Comparison of ENCODE assay signal across 34 cellular contexts in the genomic region with DNA sequence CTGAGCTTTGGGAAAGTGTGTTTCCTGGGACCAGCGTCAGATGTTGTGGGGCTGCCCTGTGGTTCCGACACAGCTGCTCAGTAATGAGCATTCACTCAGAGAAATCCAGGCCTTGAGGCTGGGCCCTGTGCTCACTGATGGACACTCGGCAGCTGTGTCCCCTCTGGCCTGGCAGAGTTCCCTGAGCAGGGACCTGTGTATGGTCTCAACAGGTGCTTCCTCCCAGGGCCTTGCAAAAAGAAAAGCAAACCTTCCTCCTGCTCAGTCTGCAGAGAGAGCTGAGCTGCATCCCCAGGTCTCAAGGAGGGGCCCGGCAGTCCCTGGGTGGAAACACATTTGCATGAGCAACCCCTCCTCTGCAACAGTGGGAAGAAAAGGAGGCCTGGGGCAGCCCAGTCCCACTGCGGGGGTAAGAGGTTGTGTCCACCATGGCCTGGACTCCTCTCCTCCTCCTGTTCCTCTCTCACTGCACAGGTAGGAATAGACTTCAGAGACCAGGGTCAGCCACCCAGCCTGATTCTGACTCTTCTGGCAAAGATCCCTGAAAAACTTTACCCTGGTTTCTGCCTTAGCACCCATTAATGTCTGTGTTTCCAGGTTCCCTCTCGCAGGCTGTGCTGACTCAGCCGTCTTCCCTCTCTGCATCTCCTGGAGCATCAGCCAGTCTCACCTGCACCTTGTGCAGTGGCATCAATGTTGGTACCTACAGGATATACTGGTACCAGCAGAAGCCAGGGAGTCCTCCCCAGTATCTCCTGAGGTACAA.
A peak's percentile ranks its signal among the peaks of the same experiment; 100 is the strongest.
DNase-seq lines count a peak whose midpoint lies in the region; ATAC-seq, FAIRE-seq and TF ChIP-seq lines count a peak whose summit lies in the region.
"Had no signal": no experiment of that assay in that cellular context is flagged by ENCODE, and none has a peak within 500 bp of the region (broad histone marks: within the 10 kb centered on the region; RNA-seq: fewer than 3 reads in every experiment).

No MANE protein-coding gene starts in this region.

- no peaks in the 10 kb centered on the region for H4K20me1 ChIP-seq in IMR-90 (ENCODE audit: insufficient read depth, low read length)
- no peaks in the 10 kb centered on the region for H4K20me1 ChIP-seq in OCI-LY7 (ENCODE audit: insufficient read depth, low read length)
- no peaks in the 10 kb centered on the region for H4K20me1 ChIP-seq in HepG2 (ENCODE audit: insufficient read depth, low read length)

- TF ChIP-seq CTCF in IMR-90 (conservative IDR thresholded peaks at IDR 0.05; ENCODE audit: low read depth, low read length) (no peak), OCI-LY7 (conservative IDR thresholded peaks at IDR 0.05; ENCODE audit: low read length) (no peak), HepG2 (CRISPR knock-in tag; IDR thresholded peaks at IDR 0.05) (no peak), dorsolateral prefrontal cortex (IDR thresholded peaks at IDR 0.05 in 54 of 56, conservative IDR thresholded peaks at IDR 0.05 in 2 of 56; ENCODE audit: low read depth in 1 of 56, partially characterized antibody in 56 of 56) (no peak), ascending aorta (IDR thresholded peaks at IDR 0.05) (no peak)

- no peaks in the 10 kb centered on the region for H3K79me1 ChIP-seq in IMR-90 (ENCODE audit: low read depth in 1 of 2, low read length in 2 of 2)

- H2BK5ac ChIP-seq in IMR-90 (ENCODE audit: low read depth, low read length, poor library complexity, severe bottlenecking), result no peak overlapping the region

- H4K91ac ChIP-seq in IMR-90 (ENCODE audit: insufficient read depth, low read depth, low read length), result no peak overlapping the region

- peak overlapping the region; percentile 22 for H3K4me3 Mint-ChIP-seq in stimulated activated memory B cell treated with anti-CD40 and anti-IgM and Interleukin-4, amounts not matched to agents 10 μg/mL and 1 μg/mL and 100 μg/mL, for 72 hours
- H3K4me3 Mint-ChIP-seq: activated CD8-positive, alpha-beta T cell treated with anti-CD3 and anti-CD28 coated beads for 36 hours; activated naive CD8-positive, alpha-beta T cell treated with anti-CD3 and anti-CD28 coated beads, Interleukin-2, amount 50 U/mL, for 24 hours; CD4-positive, CD25-positive, alpha-beta regulatory T cell; nephron had no signal

- H3K14ac ChIP-seq in IMR-90 (replicated peaks; ENCODE audit: low read depth, low read length), result no peak overlapping the region

- H3K9ac ChIP-seq in IMR-90 (ENCODE audit: low read depth, low read length) (no peak overlapping the region), HepG2 (ENCODE audit: insufficient read depth, low read depth, low read length) (no peak overlapping the region)
- H3K9ac ChIP-seq: KMS-11, parathyroid adenoma had no signal

- no peak overlapping the region for H2AK5ac ChIP-seq in IMR-90 (ENCODE audit: low read depth, low read length)

- H3K4me3 ChIP-seq in IMR-90 (ENCODE audit: insufficient read depth, low read depth, low read length) (no peak overlapping the region), OCI-LY7 (ENCODE audit: low read depth, low read length, poor library complexity, severe bottlenecking) (peak overlapping the region; percentile 40), HepG2 (replicated peaks in 1 of 3; ENCODE audit: insufficient read depth in 1 of 3, low read depth in 2 of 3, low read length in 3 of 3) (no peak overlapping the region), dorsolateral prefrontal cortex (no peak overlapping the region), ascending aorta (no peak overlapping the region)
- H3K4me3 ChIP-seq: body of pancreas, heart right ventricle, left lung, stomach had no signal

- dilution Hi-C loops in IMR-90 (cut with HindIII; ENCODE audit: low sequenced_read_pairs, unreplicated experiment), result no loop called here

- H3K27me3 ChIP-seq in IMR-90 (ENCODE audit: control insufficient read depth, insufficient read depth, low read length) (peaks cover 16% of the 10 kb centered on the region), HepG2 (ENCODE audit: control insufficient read depth in 1 of 2, insufficient read depth in 2 of 2, low read length in 2 of 2) (peaks cover 0 to 24% of the 10 kb centered on the region in 2 experiments; a peak in 3 of 5 replicates), dorsolateral prefrontal cortex (peaks cover 0 to 25% (median 0%) of the 10 kb centered on the region in 45 donors), ascending aorta (no peaks in the 10 kb centered on the region)
- H3K27me3 ChIP-seq: body of pancreas had no signal

- WGBS in IMR-90 (ENCODE audit: extremely low coverage in 2 of 2, insufficient read length in 1 of 2), 2 experiments, result 55% methylated on average over 4 of the region's 7 CpGs; no CpG with 5 or more reads in 1 of the 2 experiments
- 66% methylated on average over 4 of the region's 7 CpGs for WGBS in HepG2 (ENCODE audit: low lambda C conversion rate)

- H2AK9ac ChIP-seq in IMR-90 (replicated peaks; ENCODE audit: low read depth, low read length, poor library complexity), result no peak overlapping the region

- H3K4me2 ChIP-seq in IMR-90 (ENCODE audit: low read depth, low read length) (no peak overlapping the region), OCI-LY7 (ENCODE audit: low read length) (peak overlapping the region; percentile 72), HepG2 (ENCODE audit: low read depth, low read length) (no peak overlapping the region)
- H3K4me2 ChIP-seq: KMS-11 had no signal

- no peak overlapping the region for H2BK120ac ChIP-seq in IMR-90 (ENCODE audit: low read depth, low read length)

- no peak overlapping the region for H3K27ac ChIP-seq in IMR-90 (ENCODE audit: insufficient read depth, low read length)
- H3K27ac ChIP-seq in OCI-LY7 (ENCODE audit: low read depth, low read length, poor library complexity, severe bottlenecking), result peak overlapping the region; percentile 73
- no peak overlapping the region for H3K27ac ChIP-seq in HepG2 (ENCODE audit: extremely low read length, insufficient read depth, low read length)
- no peak overlapping the region for H3K27ac ChIP-seq in dorsolateral prefrontal cortex
- no peak overlapping the region for H3K27ac ChIP-seq in ascending aorta
- H3K27ac ChIP-seq: body of pancreas, epithelial cell of prostate, heart right ventricle, KMS-11, left lung, parathyroid adenoma, stomach had no signal

- no peak overlapping the region for H3K56ac ChIP-seq in IMR-90 (ENCODE audit: extremely low read depth, insufficient read depth, low read length)

- intact Hi-C loops in IMR-90 (cut with micrococcal nuclease) (no loop called here), OCI-LY7 (cut with micrococcal nuclease; ENCODE audit: unreplicated experiment) (loop anchor here (1.0 to 5.0 kb wide), 3 partner anchors 18 to 212 kb away; no protein-coding TSS in a partner anchor), HepG2 (cut with micrococcal nuclease; ENCODE audit: unreplicated experiment) (no loop called here), dorsolateral prefrontal cortex (cut with DNase I) (no loop called here), ascending aorta (cut with DNase I) (no loop called here)

- H3K27ac Mint-ChIP-seq in stimulated activated memory B cell treated with anti-CD40 and anti-IgM and Interleukin-4, amounts not matched to agents 10 μg/mL and 1 μg/mL and 100 μg/mL, for 72 hours, result peak overlapping the region; percentile 83
- H3K27ac Mint-ChIP-seq: activated CD8-positive, alpha-beta T cell treated with anti-CD3 and anti-CD28 coated beads for 36 hours; activated naive CD8-positive, alpha-beta T cell treated with anti-CD3 and anti-CD28 coated beads, Interleukin-2, amount 50 U/mL, for 24 hours; nephron had no signal

- no peaks in the 10 kb centered on the region for H3K36me3 Mint-ChIP-seq in stimulated activated memory B cell treated with anti-CD40 and anti-IgM and Interleukin-4, amounts not matched to agents 10 μg/mL and 1 μg/mL and 100 μg/mL, for 72 hours
- H3K36me3 Mint-ChIP-seq: CD4-positive, CD25-positive, alpha-beta regulatory T cell had no signal

- TF ChIP-seq EP300 in HepG2 (IDR thresholded peaks at IDR 0.05; ENCODE audit: low read depth in 2 of 2, low read length in 2 of 2) (no peak), HepG2 (CRISPR knock-in tag; IDR thresholded peaks at IDR 0.05; ENCODE audit: borderline replicate concordance) (no peak)

- H3K79me2 ChIP-seq in OCI-LY7 (ENCODE audit: insufficient read depth, low read depth, low read length), result no peaks in the 10 kb centered on the region
- no peaks in the 10 kb centered on the region for H3K79me2 ChIP-seq in HepG2 (ENCODE audit: insufficient read depth, low read length)
- H3K79me2 ChIP-seq: parathyroid adenoma had no signal

- in situ Hi-C loops in IMR-90 (cut with MboI; ENCODE audit: low sequenced_read_pairs) (no loop called here), HepG2 (cut with HindIII; ENCODE audit: extremely low pct_ligation_motif_present, low pct_unique_long_range_greater_than_20kb) (no loop called here)

- H3K4ac ChIP-seq in IMR-90 (ENCODE audit: low read depth, low read length), result no peak overlapping the region

- ATAC-seq in IMR-90 (ENCODE audit: low read depth), result no peak
- no peak for ATAC-seq in HepG2
- ATAC-seq in stimulated activated memory B cell treated with anti-CD40 and anti-IgM and Interleukin-4, amounts not matched to agents 10 μg/mL and 1 μg/mL and 100 μg/mL, for 72 hours, result peak; percentile 55
- ATAC-seq in HG02973 (IDR thresholded peaks at IDR 0.05; ENCODE audit: unreplicated experiment), result no peak
- ATAC-seq: activated CD4-positive, CD25-positive, alpha-beta regulatory T cell treated with anti-CD3 and anti-CD28 coated beads, Interleukin-2, amount 50 U/mL, for 24 hours; activated CD8-positive, alpha-beta T cell treated with anti-CD3 and anti-CD28 coated beads for 36 hours; activated naive CD8-positive, alpha-beta T cell treated with anti-CD3 and anti-CD28 coated beads, Interleukin-2, amount 50 U/mL, for 24 hours; body of pancreas; HCT116; left lung; right cardiac atrium had no signal

- DNase-seq in IMR-90 (no peak), OCI-LY7 (ENCODE audit: low spot score) (peak; percentile 85), HepG2 (ENCODE audit: low spot score) (no peak), dorsolateral prefrontal cortex (no peak), superior temporal gyrus (ENCODE audit: extremely low spot score) (no peak), ascending aorta (ENCODE audit: low spot score in 2 of 2) (no peak)
- DNase-seq: activated CD8-positive, alpha-beta T cell treated with anti-CD3 and anti-CD28 coated beads for 36 hours; activated gamma-delta T cell; activated naive CD8-positive, alpha-beta T cell treated with anti-CD3 and anti-CD28 coated beads, Interleukin-2, amount 50 U/mL, for 24 hours; activated T-cell treated with anti-CD3 and anti-CD28 coated beads, Interleukin-2, amount 50 U/mL, for 1 hour; CD4-positive, CD25-positive, alpha-beta regulatory T cell; effector CD4-positive, alpha-beta T cell; heart right ventricle; left lung; NCI-H1930; NCI-H226; NCI-H774; OCI-M1; right cardiac atrium; SHP77 treated with DMSO at 0.1 percent for 48 hours; stimulated activated CD4-positive, alpha-beta T cell treated with anti-CD3 and anti-CD28 coated beads, Interleukin-12 subunit alpha, Interleukin-12 subunit beta, amount 100 ng/mL, for 4 hours; stimulated activated CD4-positive, alpha-beta T cell treated with anti-CD3 and anti-CD28 coated beads, Interleukin-4, amount 100 ng/mL, for 4 hours; stomach; SW 1271 had no signal

- CTCF ChIA-PET in IMR-90 (lab: Yijun Ruan, JAX) (no interaction called here), OCI-LY7 (lab: Charles Lee; ENCODE audit: unreplicated experiment) (interaction anchor here (0.6 to 1.1 kb wide), 4 partner anchors 18 to 168 kb away, joined by 3 to 5 read pairs (median 3); no protein-coding TSS in a partner anchor), HepG2 (lab: Yijun Ruan, JAX; ENCODE audit: low intra/inter-chr PET ratio, low total read pairs) (no interaction called here)

- POLR2A ChIA-PET in IMR-90 (lab: Charles Lee; ENCODE audit: unreplicated experiment) (no interaction called here), OCI-LY7 (lab: Charles Lee) (interaction anchor here (0.7 to 2.7 kb wide), 4 partner anchors 12 to 55 kb away, joined by 4 to 12 read pairs (median 6); no protein-coding TSS in a partner anchor), HepG2 (lab: Yijun Ruan, JAX) (no interaction called here)

- H4K8ac ChIP-seq in IMR-90 (ENCODE audit: low read depth in 2 of 2, low read length in 2 of 2), result no peak overlapping the region

- no peak overlapping the region for H3K18ac ChIP-seq in IMR-90 (ENCODE audit: low read depth, low read length)

- no peaks in the 10 kb centered on the region for H3K9me3 Mint-ChIP-seq in stimulated activated memory B cell treated with anti-CD40 and anti-IgM and Interleukin-4, amounts not matched to agents 10 μg/mL and 1 μg/mL and 100 μg/mL, for 72 hours
- H3K9me3 Mint-ChIP-seq: activated CD8-positive, alpha-beta T cell treated with anti-CD3 and anti-CD28 coated beads for 36 hours; activated naive CD8-positive, alpha-beta T cell treated with anti-CD3 and anti-CD28 coated beads, Interleukin-2, amount 50 U/mL, for 24 hours; nephron had no signal

- no peak for TF ChIP-seq RAD21 in IMR-90 (IDR thresholded peaks at IDR 0.05; ENCODE audit: low read length)
- no peak for TF ChIP-seq RAD21 in HepG2 (CRISPR knock-in tag; IDR thresholded peaks at IDR 0.05)

- H3K36me3 ChIP-seq in IMR-90 (ENCODE audit: control insufficient read depth, insufficient read depth, low read length), result no peaks in the 10 kb centered on the region
- no peaks in the 10 kb centered on the region for H3K36me3 ChIP-seq in OCI-LY7 (ENCODE audit: insufficient read depth, low read length)
- H3K36me3 ChIP-seq in HepG2 (replicated peaks in 1 of 2; ENCODE audit: control insufficient read depth in 1 of 2, insufficient read depth in 2 of 2, low read length in 2 of 2), result no peaks in the 10 kb centered on the region
- no peaks in the 10 kb centered on the region for H3K36me3 ChIP-seq in ascending aorta
- H3K36me3 ChIP-seq: heart right ventricle, left lung, stomach had no signal

- no peaks in the 10 kb centered on the region for H3K9me1 ChIP-seq in IMR-90 (ENCODE audit: insufficient read depth, low read length)

- no peak overlapping the region for H2BK20ac ChIP-seq in IMR-90 (ENCODE audit: low read depth, low read length)

- TF ChIP-seq POLR2A in IMR-90 (IDR thresholded peaks at IDR 0.05; ENCODE audit: low read depth, low read length) (no peak), HepG2 (IDR thresholded peaks at IDR 0.05; ENCODE audit: insufficient read depth in 1 of 2, low read depth in 2 of 2, low read length in 2 of 2) (no peak)

- H3K27me3 Mint-ChIP-seq in stimulated activated memory B cell treated with anti-CD40 and anti-IgM and Interleukin-4, amounts not matched to agents 10 μg/mL and 1 μg/mL and 100 μg/mL, for 72 hours, result no peaks in the 10 kb centered on the region

- FAIRE-seq in HepG2 (lab: Jason Lieb, UNC), result no peak
- FAIRE-seq: GM19239 had no signal

- H2AFZ ChIP-seq in IMR-90 (replicated peaks; ENCODE audit: low read length, poor library complexity) (peak overlapping the region; percentile 21), OCI-LY7 (ENCODE audit: low read length) (peak overlapping the region; percentile 19; the same call in 1 of the 2 replicates), HepG2 (ENCODE audit: low read length) (no peak overlapping the region)
- H2AFZ ChIP-seq: parathyroid adenoma had no signal

- H3K9me3 ChIP-seq in IMR-90 (ENCODE audit: control insufficient read depth, insufficient read depth, low read length), result no peaks in the 10 kb centered on the region
- no peaks in the 10 kb centered on the region for H3K9me3 ChIP-seq in OCI-LY7 (ENCODE audit: low read length)
- H3K9me3 ChIP-seq in HepG2 (ENCODE audit: low read length), result no peaks in the 10 kb centered on the region
- no peaks in the 10 kb centered on the region for H3K9me3 ChIP-seq in ascending aorta
- H3K9me3 ChIP-seq: body of pancreas, heart right ventricle, left lung, stomach had no signal

- H2BK15ac ChIP-seq in IMR-90 (ENCODE audit: low read depth, low read length), result no peak overlapping the region

- H3K9me2 ChIP-seq in OCI-LY7 (ENCODE audit: insufficient read depth, low read length), result no peaks in the 10 kb centered on the region

- H3K4me1 ChIP-seq in IMR-90 (ENCODE audit: control insufficient read depth, insufficient read depth, low read length) (no peaks in the 10 kb centered on the region), OCI-LY7 (ENCODE audit: insufficient read depth, low read length, poor library complexity, severe bottlenecking) (peaks cover 88% of the 10 kb centered on the region), HepG2 (ENCODE audit: insufficient read depth, low read length) (no peaks in the 10 kb centered on the region), ascending aorta (no peaks in the 10 kb centered on the region)
- H3K4me1 ChIP-seq: body of pancreas, left lung, parathyroid adenoma, stomach had no signal

- H4K5ac ChIP-seq in IMR-90 (ENCODE audit: low read depth, low read length), result no peak overlapping the region

- no TSS peak for BruUV-seq in IMR-90 (replicated peaks; lab: Mats Ljungman, UMichigan)
- BruUV-seq in OCI-LY7 (replicated peaks; lab: Mats Ljungman, UMichigan), result no TSS peak
- no TSS peak for BruUV-seq in HepG2 (replicated peaks; lab: Mats Ljungman, UMichigan)

- H3K23ac ChIP-seq in IMR-90 (ENCODE audit: low read depth, low read length), result no peak overlapping the region

- H3K4me1 Mint-ChIP-seq in stimulated activated memory B cell treated with anti-CD40 and anti-IgM and Interleukin-4, amounts not matched to agents 10 μg/mL and 1 μg/mL and 100 μg/mL, for 72 hours, result peaks cover 82% of the 10 kb centered on the region
- H3K4me1 Mint-ChIP-seq: CD4-positive, CD25-positive, alpha-beta regulatory T cell had no signal
